Comparison of ENCODE assay signal across 8 cellular contexts in the genomic region with DNA sequence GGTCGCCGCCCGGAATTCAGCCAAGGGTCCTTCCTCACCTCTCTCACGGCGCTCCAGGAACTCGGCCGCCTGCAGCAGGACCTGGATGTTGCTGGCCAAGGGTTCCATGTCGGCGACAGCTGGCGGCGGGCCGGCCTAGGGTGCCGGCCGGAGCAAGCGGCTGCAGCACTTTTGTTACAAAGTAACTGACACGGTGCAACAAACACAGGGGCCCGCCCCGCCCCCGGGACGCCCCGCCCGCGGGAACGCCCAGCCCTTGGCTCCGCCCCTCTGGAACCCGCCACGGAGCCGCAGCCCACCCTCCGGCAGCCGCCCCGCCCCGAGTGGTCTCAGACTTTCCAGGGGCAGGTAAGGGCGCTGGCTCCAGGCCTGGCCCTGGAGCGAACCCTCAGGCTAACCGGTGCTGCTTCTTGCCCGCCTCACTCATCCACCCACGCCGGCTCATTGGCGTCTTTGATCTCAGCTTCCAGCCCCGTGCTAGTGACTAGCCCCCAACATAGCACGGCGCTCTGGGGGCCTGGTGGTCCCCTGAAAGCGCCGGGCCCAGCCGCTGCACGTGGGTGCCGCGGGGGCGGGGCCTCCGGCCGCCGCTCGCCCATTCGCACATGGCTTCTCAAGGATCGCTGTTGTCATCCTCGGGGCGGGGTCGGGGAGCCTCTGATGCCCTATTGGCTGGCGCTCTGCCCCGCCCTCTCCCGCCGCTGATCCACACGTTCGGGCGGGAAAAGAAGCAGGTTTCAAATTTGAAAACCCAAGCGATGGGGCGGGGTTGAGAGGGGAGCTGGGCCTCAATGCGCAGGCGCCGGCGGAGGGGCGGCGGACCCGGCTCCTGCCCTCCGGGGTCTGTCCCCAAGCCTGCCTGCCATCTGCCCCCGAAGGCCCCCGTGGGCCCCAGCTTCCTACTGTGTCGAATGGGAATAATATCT. TPM values are rescaled to one million over a fixed set of nuclear protein-coding genes. Genes with fewer than 3 reads are reported as not detected.
A peak's percentile ranks its signal among the peaks of the same experiment; 100 is the strongest.
DNase-seq lines count a peak whose midpoint lies in the region; ATAC-seq lines count a peak whose summit lies in the region.

A gene with protein sequence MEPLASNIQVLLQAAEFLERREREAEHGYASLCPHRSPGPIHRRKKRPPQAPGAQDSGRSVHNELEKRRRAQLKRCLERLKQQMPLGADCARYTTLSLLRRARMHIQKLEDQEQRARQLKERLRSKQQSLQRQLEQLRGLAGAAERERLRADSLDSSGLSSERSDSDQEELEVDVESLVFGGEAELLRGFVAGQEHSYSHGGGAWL (minus strand): TSS at position 176 of the 926 bp plus-strand sequence. CDS start 68 bp downstream, at position 108.

- peak within 1 kb of the TSS; percentile 97 for H3K27ac ChIP-seq in BLaER1

- ATAC-seq in HG03442 (IDR thresholded peaks at IDR 0.05; ENCODE audit: unreplicated experiment) (peak; percentile 76), left colon (peak; percentile 87)

- H3K27me3 ChIP-seq in BLaER1 = no peaks in the 10 kb centered on the region

- intact Hi-C loops in left colon (cut with DNase I, micrococcal nuclease) = loop anchor here in 1 of 2 donors (10.0 kb wide), 1 partner anchor 53 kb away; no protein-coding TSS in a partner anchor

- H3K9ac ChIP-seq in BLaER1 = peak within 1 kb of the TSS; percentile 98

- no peaks in the 10 kb centered on the region for H3K9me3 ChIP-seq in BLaER1

- H3K4me3 ChIP-seq in BLaER1 = peak within 1 kb of the TSS; percentile 92

- H4K20me1 ChIP-seq in BLaER1 = peaks cover 76% of the 10 kb centered on the region

- peaks cover 37% of the 10 kb centered on the region for H3K36me3 ChIP-seq in BLaER1

- peak within 1 kb of the TSS; percentile 100 for H3K4me2 ChIP-seq in BLaER1

- peaks cover 62% of the 10 kb centered on the region for H3K4me1 ChIP-seq in BLaER1

- DNase-seq in GM19240 (ENCODE audit: insufficient read length, low spot score) (peak; percentile 83), NCI-H510A treated with DMSO at 0.1 percent for 48 hours (lab: John Stamatoyannopoulos, UW) (peak; percentile 89), cerebellar nuclear complex (lab: John Stamatoyannopoulos, UW) (peak; percentile 9 to 47), left colon (peak; percentile 97 to 98)
- peak; percentile 87 for DNase-seq in activated CD4-positive, alpha-beta T cell treated with anti-CD3 and anti-CD28 coated beads for 1 hour
- peak; percentile 87 to 99 (median 94) for DNase-seq in stimulated activated CD4-positive, alpha-beta T cell treated with anti-CD3 and anti-CD28 coated beads, Interleukin-1b, Interleukin-23, amount 100 ng/mL, for 24 hours (ENCODE audit: low read depth in 4 of 4, low spot score in 1 of 4)

RNA-seq across cellular contexts. Expression of the gene that starts here (rescaled TPM):
- 10 to 100 TPM in 1 of 2 donors, 1 to 10 TPM in 1; 8.3 to 12.9 TPM for total RNA-seq in left colon

Comparison
In these comparisons a context has a peak if more than half of its experiments do, and no peak if none do; other contexts are left out.
1. Peak in every context shown above with its lines: DNase-seq, ATAC-seq, H3K4me3 ChIP-seq and H3K27ac ChIP-seq.
2. DNase-seq: peak in every context shown above with its lines; median percentile 98 in left colon; 94 in stimulated activated CD4-positive, alpha-beta T cell treated with anti-CD3 and anti-CD28 coated beads, Interleukin-1b, Interleukin-23, amount 100 ng/mL, for 24 hours; 89 in NCI-H510A treated with DMSO at 0.1 percent for 48 hours; 87 in activated CD4-positive, alpha-beta T cell treated with anti-CD3 and anti-CD28 coated beads for 1 hour; 83 in GM19240; 28 in cerebellar nuclear complex.